27 cellular contexts compared by ENCODE assay signal in genomic region chr1:58919986-58920376, GRCh38.
DNase-seq lines count a peak whose midpoint lies in the region; ATAC-seq and TF ChIP-seq lines count a peak whose summit lies in the region.
"Had no signal": no experiment of that assay in that cellular context is flagged by ENCODE, and none has a peak within 500 bp of the region (broad histone marks: within the 10 kb centered on the region; RNA-seq: fewer than 3 reads in every experiment).

No MANE protein-coding gene starts in this region.

- intact Hi-C loops in dorsolateral prefrontal cortex (cut with DNase I) = no loop called here

- DNase-seq in SIG-M5 treated with dmso at 0.1 percent for 504 hours (lab: John Stamatoyannopoulos, UW; ENCODE audit: unreplicated experiment) = peak; percentile 82
- no peak for DNase-seq in SIG-M5 (lab: John Stamatoyannopoulos, UW)
- DNase-seq in NCI-H1694 treated with DMSO at 0.1 percent for 48 hours (lab: John Stamatoyannopoulos, UW) = peak; percentile 78
- DNase-seq in dorsolateral prefrontal cortex = peak in 1 of 10 donors; percentile 49
- no peak for DNase-seq in HT-29 (ENCODE audit: low spot score)
- no peak for DNase-seq in NCI-H526 treated with DMSO at 0.1 percent for 48 hours (lab: John Stamatoyannopoulos, UW)
- no peak for DNase-seq in substantia nigra (lab: John Stamatoyannopoulos, UW)
- DNase-seq: activated gamma-delta T cell; activated naive CD8-positive, alpha-beta T cell treated with anti-CD3 and anti-CD28 coated beads, Interleukin-2, amount 10 ng/mL, durations not matched to agents 7 days and 5 days; caudate nucleus; COR-L47; DMS79; foreskin keratinocyte; GDM1; heart left ventricle; MM.1S; right lobe of liver; stimulated activated CD4-positive, alpha-beta T cell treated with anti-CD3 and anti-CD28 coated beads, Interleukin-4, amount 100 ng/mL, for 4 hours; T-helper 2 cell had no signal

- H3K27ac ChIP-seq in dorsolateral prefrontal cortex (peak overlapping the region in 34 of 59 donors; percentile 3 to 82 (median 56)), substantia nigra (ENCODE audit: low read depth, low read length, poor library complexity, severe bottlenecking) (no peak overlapping the region)
- H3K27ac ChIP-seq: esophagus muscularis mucosa, foreskin keratinocyte, heart left ventricle, right lobe of liver, SK-N-MC, suprapubic skin had no signal

- no peaks in the 10 kb centered on the region for H3K27me3 ChIP-seq in dorsolateral prefrontal cortex
- H3K27me3 ChIP-seq: esophagus muscularis mucosa, foreskin keratinocyte, heart left ventricle, right lobe of liver, suprapubic skin had no signal

- no peak for ATAC-seq in HG03520 (IDR thresholded peaks at IDR 0.05; ENCODE audit: unreplicated experiment)
- ATAC-seq: A549; foreskin keratinocyte; heart left ventricle; stimulated activated memory B cell treated with anti-CD40 and anti-IgM and Interleukin-4, amounts not matched to agents 10 μg/mL and 1 μg/mL and 100 μg/mL, for 72 hours had no signal

- no peak for TF ChIP-seq CTCF in dorsolateral prefrontal cortex (IDR thresholded peaks at IDR 0.05 in 54 of 56, conservative IDR thresholded peaks at IDR 0.05 in 2 of 56; ENCODE audit: low read depth in 1 of 56, partially characterized antibody in 56 of 56)

- no peak overlapping the region for H3K4me3 ChIP-seq in dorsolateral prefrontal cortex
- H3K4me3 ChIP-seq: A549, esophagus muscularis mucosa, HAP-1, heart left ventricle, K562, right lobe of liver, SK-N-MC, suprapubic skin had no signal

Comparison
In these comparisons a context has a peak if more than half of its experiments do, and no peak if none do; other contexts are left out.
1. DNase-seq: peak in SIG-M5 treated with dmso at 0.1 percent for 504 hours (single experiment) and NCI-H1694 treated with DMSO at 0.1 percent for 48 hours (single experiment); none in SIG-M5 (single experiment), HT-29 (single experiment), NCI-H526 treated with DMSO at 0.1 percent for 48 hours (single experiment) and substantia nigra (0 of 49).